ENCODE assay signal across 17 cellular contexts in genomic region chr20:24368253-24368652, GRCh38.
DNase-seq lines count a peak whose midpoint lies in the region; ATAC-seq and TF ChIP-seq lines count a peak whose summit lies in the region.
"Had no signal": no experiment of that assay in that cellular context is flagged by ENCODE, and none has a peak within 500 bp of the region (broad histone marks: within the 10 kb centered on the region; RNA-seq: fewer than 3 reads in every experiment).

No MANE protein-coding gene starts in this region.

- CTCF ChIA-PET in HEK293 (lab: Yijun Ruan, JAX), result no interaction called here

- H3K4me1 Mint-ChIP-seq in stimulated activated memory B cell treated with anti-CD40 and anti-IgM and Interleukin-4, amounts not matched to agents 10 μg/mL and 1 μg/mL and 100 μg/mL, for 72 hours, result no peaks in the 10 kb centered on the region
- H3K4me1 Mint-ChIP-seq: B cell had no signal

- no peak overlapping the region for H3K27ac ChIP-seq in HEK293 (ENCODE audit: extremely low read depth, low read depth, low read length)
- H3K27ac ChIP-seq: 22Rv1; A549; BLaER1 treated with 17β-estradiol and CSF1 and Interleukin-3, amounts not matched to agents 10 nM and 100 nM; C4-2B had no signal

- 87 to 94% methylated on average over 4 of the region's 4 CpGs for WGBS in lower leg skin, 2 donors

- DNase-seq in ecto neural progenitor cell (ENCODE audit: low spot score), result peak; percentile 28
- DNase-seq in lower leg skin (ENCODE audit: low spot score in 2 of 2), result no peak
- DNase-seq: AML-193; Caco-2; Calu3; CD4-positive, alpha-beta T cell; CD8-positive, alpha-beta T cell; DMS79 treated with DMSO at 0.1 percent for 48 hours; GF-D8 had no signal

- no peaks in the 10 kb centered on the region for H3K9me3 Mint-ChIP-seq in stimulated activated memory B cell treated with anti-CD40 and anti-IgM and Interleukin-4, amounts not matched to agents 10 μg/mL and 1 μg/mL and 100 μg/mL, for 72 hours
- H3K9me3 Mint-ChIP-seq: CD4-positive, alpha-beta T cell; CD8-positive, alpha-beta T cell had no signal

- H3K27me3 Mint-ChIP-seq in stimulated activated memory B cell treated with anti-CD40 and anti-IgM and Interleukin-4, amounts not matched to agents 10 μg/mL and 1 μg/mL and 100 μg/mL, for 72 hours, result no peaks in the 10 kb centered on the region
- H3K27me3 Mint-ChIP-seq: B cell; CD4-positive, alpha-beta T cell had no signal

- peak; percentile 24 for ATAC-seq in stimulated activated memory B cell treated with anti-CD40 and anti-IgM and Interleukin-4, amounts not matched to agents 10 μg/mL and 1 μg/mL and 100 μg/mL, for 72 hours
- no peak for ATAC-seq in GM18858 (IDR thresholded peaks at IDR 0.05; ENCODE audit: unreplicated experiment)
- ATAC-seq: A549; CD8-positive, alpha-beta T cell had no signal

- H3K9me3 ChIP-seq in HEK293 (ENCODE audit: control insufficient read depth, insufficient read depth, low read depth, low read length), result no peaks in the 10 kb centered on the region
- H3K9me3 ChIP-seq: A549, Caco-2 had no signal

- intact Hi-C loops in lower leg skin (cut with DNase I; ENCODE audit: low total_unique reads), result no loop called here

- H3K4me3 Mint-ChIP-seq in stimulated activated memory B cell treated with anti-CD40 and anti-IgM and Interleukin-4, amounts not matched to agents 10 μg/mL and 1 μg/mL and 100 μg/mL, for 72 hours, result no peak overlapping the region
- H3K4me3 Mint-ChIP-seq: B cell; CD4-positive, alpha-beta T cell; CD8-positive, alpha-beta T cell had no signal

- TF ChIP-seq CTCF in HEK293 (tag by site-specific recombination; IDR thresholded peaks at IDR 0.05) (no peak), lower leg skin (IDR thresholded peaks at IDR 0.05) (no peak)

- no peak overlapping the region for H3K4me3 ChIP-seq in HEK293 (ENCODE audit: low read depth, low read length)
- H3K4me3 ChIP-seq in lower leg skin (ENCODE audit: low read depth, poor library complexity, severe bottlenecking), result no peak overlapping the region
- H3K4me3 ChIP-seq: A549; BLaER1 treated with 17β-estradiol and CSF1 and Interleukin-3, amounts not matched to agents 10 nM and 100 nM had no signal

- TF ChIP-seq POLR2A in lower leg skin (IDR thresholded peaks at IDR 0.05), result no peak

- no peaks in the 10 kb centered on the region for H3K4me1 ChIP-seq in HEK293 (ENCODE audit: control insufficient read depth, insufficient read depth, low read length)
- H3K4me1 ChIP-seq: A549; BLaER1 treated with 17β-estradiol and CSF1 and Interleukin-3, amounts not matched to agents 10 nM and 100 nM; Caco-2 had no signal

- no peaks in the 10 kb centered on the region for H3K36me3 Mint-ChIP-seq in stimulated activated memory B cell treated with anti-CD40 and anti-IgM and Interleukin-4, amounts not matched to agents 10 μg/mL and 1 μg/mL and 100 μg/mL, for 72 hours
- H3K36me3 Mint-ChIP-seq: CD8-positive, alpha-beta T cell had no signal

- POLR2A ChIA-PET in HEK293 (lab: Yijun Ruan, JAX), result no interaction called here

- H3K27ac Mint-ChIP-seq in stimulated activated memory B cell treated with anti-CD40 and anti-IgM and Interleukin-4, amounts not matched to agents 10 μg/mL and 1 μg/mL and 100 μg/mL, for 72 hours, result no peak overlapping the region
- H3K27ac Mint-ChIP-seq: B cell; CD4-positive, alpha-beta T cell; CD8-positive, alpha-beta T cell had no signal

- H3K36me3 ChIP-seq in HEK293 (ENCODE audit: control insufficient read depth in 2 of 2, insufficient read depth in 1 of 2, low read length in 2 of 2), result no peaks in the 10 kb centered on the region
- H3K36me3 ChIP-seq: BLaER1 treated with 17β-estradiol and CSF1 and Interleukin-3, amounts not matched to agents 10 nM and 100 nM had no signal

TF ChIP-seq in HEK293, 187 proteins besides CTCF, POLR2A, EP300 and RAD21:
- TF ChIP-seq ZNF10 (tag by site-specific recombination; IDR thresholded peaks at IDR 0.05) (peak; percentile 49; the same call in 1 of the 2 replicates), ZNF76 (tag by site-specific recombination; IDR thresholded peaks at IDR 0.05; ENCODE audit: borderline replicate concordance, low read depth) (no peak)
